Comparison of ENCODE assay signal across 1 cellular context in genomic region chr21:42818328-42818749, GRCh38.
TF ChIP-seq lines count a peak whose summit lies in the region.

No MANE protein-coding gene starts in this region.

TF ChIP-seq in SK-N-SH treated with all-trans-retinoic acid at 6 μM for 48 hours, 23 proteins besides CTCF, POLR2A, EP300 and RAD21 (continued from another document):
- TF ChIP-seq CSRNP3 (CRISPR knock-in tag; IDR thresholded peaks at IDR 0.05) (no peak), ESRRG (CRISPR knock-in tag; IDR thresholded peaks at IDR 0.05) (no peak), BACH2 (CRISPR knock-in tag; IDR thresholded peaks at IDR 0.05; ENCODE audit: borderline replicate concordance) (no peak), OSR1 (CRISPR knock-in tag; IDR thresholded peaks at IDR 0.05) (no peak), TOX (CRISPR knock-in tag; IDR thresholded peaks at IDR 0.05; ENCODE audit: borderline replicate concordance) (no peak), ZFP3 (CRISPR knock-in tag; IDR thresholded peaks at IDR 0.05) (no peak), CREB5 (CRISPR knock-in tag; IDR thresholded peaks at IDR 0.05; ENCODE audit: low read depth) (no peak), PPARA (CRISPR knock-in tag; IDR thresholded peaks at IDR 0.05; ENCODE audit: borderline replicate concordance) (no peak)
